Comparison of ENCODE assay signal across 1 cellular context in genomic region chr12:121515615-121516014, GRCh38.
TF ChIP-seq lines count a peak whose summit lies in the region.

No MANE protein-coding gene starts in this region.

TF ChIP-seq in liver, 16 proteins besides CTCF, POLR2A, EP300 and RAD21 (continued from another document):
- TF ChIP-seq NR2F2 (IDR thresholded peaks at IDR 0.05) (no peak), JUND (IDR thresholded peaks at IDR 0.05) (no peak), FOXA2 (IDR thresholded peaks at IDR 0.05) (no peak), SP1 (IDR thresholded peaks at IDR 0.05) (no peak)
